Comparison of ENCODE assay signal across 16 cellular contexts in the genomic region with DNA sequence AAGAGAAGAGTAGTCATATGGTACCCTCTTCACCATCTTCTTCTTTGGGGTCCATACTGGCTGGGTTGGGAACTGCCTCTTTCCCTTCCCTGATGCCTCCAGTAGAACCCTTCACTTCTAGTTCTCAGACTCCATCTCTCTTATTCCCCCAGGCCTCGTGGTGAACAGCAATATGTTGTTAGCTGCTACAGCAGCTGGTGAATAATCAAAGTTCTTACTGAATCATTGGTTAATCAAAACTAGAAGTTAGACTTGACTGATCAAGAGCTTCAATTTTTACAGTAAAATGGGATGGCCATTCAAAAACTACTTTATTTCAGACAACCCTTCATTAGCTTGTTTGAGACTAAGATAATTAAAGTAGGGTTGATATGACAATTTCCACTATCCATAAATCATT.
A peak's percentile ranks its signal among the peaks of the same experiment; 100 is the strongest.
DNase-seq lines count a peak whose midpoint lies in the region; ATAC-seq and TF ChIP-seq lines count a peak whose summit lies in the region.
"Had no signal": no experiment of that assay in that cellular context is flagged by ENCODE, and none has a peak within 500 bp of the region (broad histone marks: within the 10 kb centered on the region; RNA-seq: fewer than 3 reads in every experiment).

No MANE protein-coding gene starts in this region.

- H3K9me3 Mint-ChIP-seq in osteocyte (ENCODE audit: unreplicated experiment): no peaks in the 10 kb centered on the region
- H3K9me3 Mint-ChIP-seq: CD8-positive, alpha-beta T cell had no signal

- H3K4me3 ChIP-seq in RWPE2 (ENCODE audit: severe bottlenecking) (no peak overlapping the region), epithelial cell of proximal tubule (ENCODE audit: low read depth, low read length) (peak overlapping the region; percentile 2)

- H3K9me3 ChIP-seq in RWPE2 (ENCODE audit: severe bottlenecking): no peaks in the 10 kb centered on the region

- H3K4me3 Mint-ChIP-seq in osteocyte (ENCODE audit: unreplicated experiment): no peak overlapping the region
- H3K4me3 Mint-ChIP-seq: CD8-positive, alpha-beta T cell had no signal

- DNase-seq in ACHN (peak; percentile 20), RWPE2 (ENCODE audit: low spot score) (no peak), epithelial cell of proximal tubule (ENCODE audit: low read depth) (peak; percentile 50), osteocyte (ENCODE audit: extremely low spot score, unreplicated experiment) (no peak), NCI-H524 treated with DMSO at 0.1 percent for 48 hours (lab: John Stamatoyannopoulos, UW) (no peak), D341Med (ENCODE audit: low spot score) (no peak), cerebellar cortex (ENCODE audit: low spot score) (no peak)
- DNase-seq: CD8-positive, alpha-beta T cell; DMS79; KG1; NCI-H1436; NCI-H2029; NCI-H2171 treated with DMSO at 0.1 percent for 48 hours; NCI-H774 had no signal

- H3K27ac Mint-ChIP-seq in osteocyte (ENCODE audit: unreplicated experiment): peak overlapping the region; percentile 86
- H3K27ac Mint-ChIP-seq: CD8-positive, alpha-beta T cell had no signal

- no peaks in the 10 kb centered on the region for H3K27me3 Mint-ChIP-seq in osteocyte (ENCODE audit: unreplicated experiment)

- 0 out of 2 replicates have a peak, but pooled peaks cover 4% of the 10 kb centered on the region for H3K36me3 ChIP-seq in RWPE2 (ENCODE audit: low read depth)

- TF ChIP-seq CTCF in RWPE2 (IDR thresholded peaks at IDR 0.05; ENCODE audit: poor library complexity, severe bottlenecking) (no peak), epithelial cell of proximal tubule (conservative IDR thresholded peaks at IDR 0.05; ENCODE audit: low read depth, low read length) (no peak), osteocyte (IDR thresholded peaks at IDR 0.05) (no peak)

- ATAC-seq in RWPE2 (ENCODE audit: low read depth) (no peak), HG03439 (IDR thresholded peaks at IDR 0.05; ENCODE audit: unreplicated experiment) (no peak)
- ATAC-seq: CD8-positive, alpha-beta T cell; Right ventricle myocardium inferior had no signal

- H3K36me3 Mint-ChIP-seq in osteocyte (ENCODE audit: unreplicated experiment): no peaks in the 10 kb centered on the region
- H3K36me3 Mint-ChIP-seq: CD8-positive, alpha-beta T cell had no signal

- in situ Hi-C loops in ACHN (cut with HindIII; ENCODE audit: low pct_ligation_motif_present, low pct_unique_long_range_greater_than_20kb, low sequenced_read_pairs): no loop called here

- peaks cover 58% of the 10 kb centered on the region for H3K4me1 Mint-ChIP-seq in osteocyte (ENCODE audit: unreplicated experiment)

- peaks cover 11% of the 10 kb centered on the region for H3K4me1 ChIP-seq in RWPE2 (ENCODE audit: insufficient read depth, poor library complexity, severe bottlenecking)

- H3K27ac ChIP-seq in RWPE2 (ENCODE audit: poor library complexity, severe bottlenecking): peak overlapping the region; percentile 7

- H3K27me3 ChIP-seq in RWPE2 (ENCODE audit: insufficient read depth, poor library complexity, severe bottlenecking): no peaks in the 10 kb centered on the region

Comparison
In these comparisons a context has a peak if more than half of its experiments do, and no peak if none do; other contexts are left out.
1. DNase-seq: peak in ACHN (single experiment) and epithelial cell of proximal tubule (single experiment); none in RWPE2 (single experiment), osteocyte (single experiment), NCI-H524 treated with DMSO at 0.1 percent for 48 hours (single experiment), D341Med (single experiment) and cerebellar cortex (single experiment).